8 cellular contexts compared by ENCODE assay signal in the genomic region with DNA sequence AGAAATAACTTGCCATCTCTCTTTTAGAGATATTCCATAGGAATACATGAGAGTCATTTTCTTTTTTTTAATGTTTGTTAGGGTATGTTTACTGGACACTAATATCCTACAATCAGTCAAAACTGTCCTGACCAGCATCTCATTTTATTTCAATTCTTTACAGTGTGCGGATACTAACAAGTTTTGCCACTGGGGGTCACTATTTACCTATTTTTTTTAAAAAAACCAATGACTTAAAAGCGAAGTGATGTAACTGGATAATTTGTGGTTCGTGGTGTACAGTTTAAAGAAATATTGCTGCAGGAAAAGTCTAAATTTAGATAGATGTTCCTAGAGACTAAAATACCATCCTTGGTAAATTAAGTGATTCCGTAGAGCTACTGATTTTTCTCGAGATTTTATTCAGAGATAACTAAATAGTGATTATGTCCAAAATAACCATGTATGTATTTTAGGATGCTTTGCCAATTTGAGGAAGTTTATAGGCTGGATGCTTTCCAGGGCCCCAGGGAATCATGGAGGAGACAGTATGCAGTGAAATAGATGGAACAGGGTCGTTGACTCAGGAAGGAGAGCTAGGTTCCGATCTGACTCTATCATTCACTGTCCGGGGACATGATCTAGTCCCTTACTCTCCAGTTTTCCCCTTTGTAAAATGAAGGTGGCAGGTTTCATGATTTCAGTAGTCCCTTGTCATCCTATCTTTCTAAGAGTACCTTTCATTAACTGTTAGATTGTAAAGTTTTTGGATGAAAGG. TPM values are rescaled to one million over a fixed set of nuclear protein-coding genes. Genes with fewer than 3 reads are reported as not detected.
DNase-seq lines count a peak whose midpoint lies in the region; ATAC-seq, FAIRE-seq and TF ChIP-seq lines count a peak whose summit lies in the region.

No MANE protein-coding gene starts in this region.

- no peaks in the 10 kb centered on the region for H4K20me1 ChIP-seq in PC-9 (ENCODE audit: insufficient read depth)
- H4K20me1 ChIP-seq in endothelial cell of umbilical vein (replicated peaks; ENCODE audit: control insufficient read depth, extremely low read depth, insufficient read depth, low read length), result no peaks in the 10 kb centered on the region

- H3K4me3 Mint-ChIP-seq in naive B cell, result no peak overlapping the region

- FAIRE-seq in endothelial cell of umbilical vein (lab: Jason Lieb, UNC), result peak; percentile 77

- dilution Hi-C loops in endothelial cell of umbilical vein (cut with MboI; ENCODE audit: extremely low pct_ligation_motif_present, low sequenced_read_pairs), result no loop called here

- CTCF ChIA-PET in PC-9 (lab: Charles Lee), result no interaction called here
- CTCF ChIA-PET in endothelial cell of umbilical vein (lab: Charles Lee), result interaction anchor here (0.7 to 1.3 kb wide), 4 partner anchors 9 to 82 kb away, joined by 3 to 4 read pairs (median 3); a partner anchor contains a TSS

- H3K9me3 Mint-ChIP-seq in naive B cell, result no peaks in the 10 kb centered on the region

- H3K4me3 ChIP-seq in PC-9 (no peak overlapping the region), endothelial cell of umbilical vein (replicated peaks in 1 of 3; ENCODE audit: insufficient read depth in 1 of 3, low read depth in 1 of 3, low read length in 3 of 3) (no peak overlapping the region), MG63 (no peak overlapping the region)

- intact Hi-C loops in PC-9 (cut with micrococcal nuclease; ENCODE audit: unreplicated experiment) (loop anchor here (2.0 kb wide), 1 partner anchor 1512 kb away; no protein-coding TSS in a partner anchor), endothelial cell of umbilical vein (cut with micrococcal nuclease) (loop anchor here (5.0 to 10.0 kb wide), 2 partner anchors 1512 to 1594 kb away; no protein-coding TSS in a partner anchor)

- H2AFZ ChIP-seq in PC-9 (no peak overlapping the region), endothelial cell of umbilical vein (ENCODE audit: low read depth, low read length) (no peak overlapping the region)

- H3K4me1 ChIP-seq in PC-9 (replicated peaks; ENCODE audit: insufficient read depth) (no peaks in the 10 kb centered on the region), endothelial cell of umbilical vein (ENCODE audit: control insufficient read depth, extremely low read depth, insufficient read depth, low read length) (no peaks in the 10 kb centered on the region)

- H3K79me2 ChIP-seq in PC-9 (ENCODE audit: low read depth), result no peaks in the 10 kb centered on the region
- H3K79me2 ChIP-seq in endothelial cell of umbilical vein (ENCODE audit: control insufficient read depth, insufficient read depth, low read length), result no peaks in the 10 kb centered on the region

- H3K27me3 ChIP-seq in PC-9 (ENCODE audit: insufficient read depth, low read depth) (no peaks in the 10 kb centered on the region), endothelial cell of umbilical vein (ENCODE audit: control insufficient read depth in 2 of 2, insufficient read depth in 2 of 2, low read length in 2 of 2) (no peaks in the 10 kb centered on the region), MG63 (no peaks in the 10 kb centered on the region)

- no peaks in the 10 kb centered on the region for H3K9me1 ChIP-seq in endothelial cell of umbilical vein (replicated peaks; ENCODE audit: control insufficient read depth, extremely low read depth, insufficient read depth, low read length)

- peak; percentile 70 for TF ChIP-seq CTCF in PC-9 (conservative IDR thresholded peaks at IDR 0.05)
- peak; percentile 10 to 20 for TF ChIP-seq CTCF in endothelial cell of umbilical vein (IDR thresholded peaks at IDR 0.05; ENCODE audit: extremely low read depth in 1 of 2, insufficient read depth in 1 of 2, low read depth in 1 of 2, low read length in 2 of 2)

- no peaks in the 10 kb centered on the region for H3K4me1 Mint-ChIP-seq in naive B cell

- H3K4me2 ChIP-seq in PC-9 (no peak overlapping the region), endothelial cell of umbilical vein (ENCODE audit: insufficient read depth, low read length) (no peak overlapping the region)

- H3K36me3 ChIP-seq in PC-9 (ENCODE audit: low read depth) (no peaks in the 10 kb centered on the region), endothelial cell of umbilical vein (ENCODE audit: control insufficient read depth in 2 of 2, extremely low read depth in 1 of 2, insufficient read depth in 2 of 2, low read length in 2 of 2) (no peaks in the 10 kb centered on the region), MG63 (no peaks in the 10 kb centered on the region)

- DNase-seq in DMS114 treated with DMSO at 0.1 percent for 48 hours (lab: John Stamatoyannopoulos, UW; ENCODE audit: unreplicated experiment) (peak; percentile 23), HS-27A (ENCODE audit: low read depth) (peak; percentile 12), PC-9 (no peak), endothelial cell of umbilical vein (ENCODE audit: low read depth, low spot score) (peak; percentile 26), naive B cell (peak; percentile 25), MG63 (no peak)

- ATAC-seq in GM19467 (IDR thresholded peaks at IDR 0.05; ENCODE audit: unreplicated experiment) (peak; percentile 70), naive B cell (ENCODE audit: low read depth in 2 of 2) (peak; percentile 49 to 53), esophagus mucosa (no peak)

- peaks cover 6 to 29% (median 27%) of the 10 kb centered on the region in 3 donors for H3K27me3 Mint-ChIP-seq in naive B cell

- no peaks in the 10 kb centered on the region for H3K9me3 ChIP-seq in PC-9 (ENCODE audit: insufficient read depth, low read depth)
- H3K9me3 ChIP-seq in endothelial cell of umbilical vein (replicated peaks; ENCODE audit: control insufficient read depth, insufficient read depth, low read length), result no peaks in the 10 kb centered on the region
- H3K9me3 ChIP-seq in MG63, result no peaks in the 10 kb centered on the region

- H3K9me2 ChIP-seq in PC-9 (ENCODE audit: insufficient read depth), result no peaks in the 10 kb centered on the region

- H3K9ac ChIP-seq in endothelial cell of umbilical vein (replicated peaks; ENCODE audit: extremely low read depth, insufficient read depth, low read length), result no peak overlapping the region

- no peak for TF ChIP-seq POLR2A in endothelial cell of umbilical vein (IDR thresholded peaks at IDR 0.05; ENCODE audit: low read depth, low read length)

- BruUV-seq in PC-9 (replicated peaks; lab: Mats Ljungman, UMichigan) (no TSS peak), endothelial cell of umbilical vein (replicated peaks; lab: Mats Ljungman, UMichigan) (no TSS peak)

- POLR2A ChIA-PET in PC-9 (lab: Charles Lee; ENCODE audit: unreplicated experiment) (no interaction called here), endothelial cell of umbilical vein (lab: Charles Lee) (no interaction called here)

- no peaks in the 10 kb centered on the region for H3F3A ChIP-seq in PC-9 (ENCODE audit: insufficient read depth, low read depth)

- H3K36me3 Mint-ChIP-seq in naive B cell, result no peaks in the 10 kb centered on the region

- H3K27ac ChIP-seq in PC-9, result no peak overlapping the region
- no peak overlapping the region for H3K27ac ChIP-seq in endothelial cell of umbilical vein (ENCODE audit: insufficient read depth, low read depth, low read length)

- H3K27ac Mint-ChIP-seq in naive B cell, result peak overlapping the region in 1 of 6 donors; percentile 63

TF ChIP-seq in endothelial cell of umbilical vein, 7 proteins besides CTCF, POLR2A, EP300 and RAD21:
- TF ChIP-seq FOS (IDR thresholded peaks at IDR 0.05; ENCODE audit: borderline replicate concordance, insufficient read depth, low read length) (no peak), GATA2 (IDR thresholded peaks at IDR 0.05; ENCODE audit: insufficient read depth, insufficient read length, low read depth, low read length) (no peak), EZH2 (IDR thresholded peaks at IDR 0.05; ENCODE audit: borderline replicate concordance, low read depth, low read length, severe bottlenecking) (no peak), POLR2AphosphoS5 (IDR thresholded peaks at IDR 0.05; ENCODE audit: insufficient read depth, low read depth, low read length) (no peak), JUN (IDR thresholded peaks at IDR 0.05; ENCODE audit: borderline replicate concordance, insufficient read depth, insufficient read length, low read depth) (no peak), MYC (IDR thresholded peaks at IDR 0.05; ENCODE audit: low read depth, low read length) (no peak)
- TF ChIP-seq, protein P1, sequence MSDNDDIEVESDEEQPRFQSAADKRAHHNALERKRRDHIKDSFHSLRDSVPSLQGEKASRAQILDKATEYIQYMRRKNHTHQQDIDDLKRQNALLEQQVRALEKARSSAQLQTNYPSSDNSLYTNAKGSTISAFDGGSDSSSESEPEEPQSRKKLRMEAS (IDR thresholded peaks at IDR 0.05; ENCODE audit: insufficient read depth, insufficient read length), result no peak

RNA-seq across cellular contexts. Expression of a gene that starts 34.0 kb away (rescaled TPM):
- total RNA-seq in PC-9 (2021) (8.2 and 14.6 TPM in 2 replicates), endothelial cell of umbilical vein (14.7 TPM in 2 replicates), esophagus mucosa (4.9 TPM)
- polyA plus RNA-seq in endothelial cell of umbilical vein (6.1 and 7.6 TPM in 2 replicates), naive B cell (ENCODE audit: low read depth in 6 of 6) (10 to 100 TPM; 17.8 to 39.0 (median 30.2) TPM)
- 8.7 and 8.9 TPM in 2 replicates for polyA plus RNA-seq in endothelial cell of umbilical vein (2011; cell fraction: cytosol; rRNA removed)
- 5.8 and 7.1 TPM in 2 replicates for polyA plus RNA-seq in endothelial cell of umbilical vein (2011; cell fraction: nucleus; rRNA removed)
- 15.9 and 21.6 TPM in 2 replicates for polyA plus RNA-seq in endothelial cell of umbilical vein (2012)
- polyA minus RNA-seq in endothelial cell of umbilical vein, result 11.2 and 12.6 TPM in 2 replicates
- 4.0 TPM for polyA minus RNA-seq in endothelial cell of umbilical vein (2011; cell fraction: cytosol; rRNA and poly(A)+ RNA removed)
- polyA minus RNA-seq in endothelial cell of umbilical vein (2011; cell fraction: nucleus; rRNA and poly(A)+ RNA removed), result 9.7 and 10.6 TPM in 2 replicates
- total RNA-seq in MG63 (2014; rRNA removed; shearing (Covaris generic); ENCODE audit: low replicate concordance), result 10.5 and 35.7 TPM in 2 replicates

Comparison
In these comparisons a context has a peak if more than half of its experiments do, and no peak if none do; other contexts are left out.
1. DNase-seq: peak in DMS114 treated with DMSO at 0.1 percent for 48 hours (single experiment), HS-27A (single experiment), endothelial cell of umbilical vein (single experiment) and naive B cell (single experiment); none in PC-9 (0 of 2) and MG63 (single experiment).